8 cellular contexts compared by ENCODE assay signal in the genomic region with DNA sequence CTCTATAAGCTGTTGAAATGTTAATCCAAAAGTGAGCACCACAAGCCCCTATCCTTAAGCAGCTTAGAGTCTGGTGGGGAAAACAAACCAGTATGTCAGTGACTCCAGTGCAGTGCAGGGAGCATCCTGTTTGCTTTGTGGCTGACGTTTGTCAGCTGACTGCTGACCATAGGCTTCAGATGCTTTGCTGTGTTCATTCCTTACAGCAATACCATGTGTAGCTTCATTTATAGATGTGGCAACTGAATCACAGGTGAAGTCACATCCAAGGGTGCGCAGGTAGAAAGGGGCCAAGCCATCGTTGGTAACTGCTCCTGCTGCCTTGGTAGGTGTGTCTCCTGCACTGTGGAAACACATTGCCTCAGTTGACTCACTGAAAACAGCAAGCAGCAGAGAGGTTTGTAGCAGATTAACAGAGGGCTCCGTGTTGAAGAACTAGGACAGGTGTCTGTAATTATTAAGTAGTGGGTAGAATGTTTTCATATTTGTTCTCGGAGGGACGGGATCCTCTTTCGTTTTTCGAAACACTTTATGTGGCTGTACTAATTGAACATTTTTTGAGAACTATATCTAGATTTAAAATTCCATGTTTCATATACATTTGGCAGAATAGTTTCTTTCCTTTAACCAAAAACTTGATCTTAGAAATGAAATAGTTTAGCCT. TPM values are rescaled to one million over a fixed set of nuclear protein-coding genes. Genes with fewer than 3 reads are reported as not detected.
DNase-seq lines count a peak whose midpoint lies in the region; ATAC-seq and TF ChIP-seq lines count a peak whose summit lies in the region.

No MANE protein-coding gene starts in this region.

- H3K4me3 ChIP-seq in DND-41 (ENCODE audit: low read depth in 1 of 2, low read length in 2 of 2) (peak overlapping the region; percentile 46 to 85), astrocyte of the spinal cord (ENCODE audit: low read depth, low read length) (peak overlapping the region; percentile 70), left lung (peak overlapping the region; percentile 82 to 95), tibial nerve (peak overlapping the region; percentile 72 to 93 (median 84))

- H4K20me1 ChIP-seq in DND-41 (ENCODE audit: insufficient read depth, low read length), result peaks cover 66% of the 10 kb centered on the region

- intact Hi-C loops in left lung (cut with DNase I), result no loop called here

- H3K27ac ChIP-seq in DND-41 (ENCODE audit: low read length) (peak overlapping the region; percentile 94), left lung (peak overlapping the region; percentile 92 to 95), tibial nerve (peak overlapping the region; percentile 96 to 98 (median 98))

- no peak for TF ChIP-seq EP300 in tibial nerve (IDR thresholded peaks at IDR 0.05)

- no peak for DNase-seq in DND-41
- DNase-seq in LHCN-M2 (ENCODE audit: low read depth), result peak; percentile 39
- DNase-seq in astrocyte of the spinal cord (ENCODE audit: low read depth, low spot score), result no peak
- DNase-seq in left lung, result no peak
- no peak for DNase-seq in tibial nerve (ENCODE audit: low spot score in 2 of 2)
- DNase-seq in occipital lobe (lab: John Stamatoyannopoulos, UW), result no peak

- WGBS in tibial nerve, 2 donors, result 37 to 53% methylated on average over 8 of the region's 8 CpGs

- in situ Hi-C loops in astrocyte of the spinal cord (cut with HindIII; ENCODE audit: low sequenced_read_pairs), result no loop called here

- no peaks in the 10 kb centered on the region for H3K9me3 ChIP-seq in DND-41 (ENCODE audit: insufficient read depth, low read length, severe bottlenecking)
- H3K9me3 ChIP-seq in left lung, result no peaks in the 10 kb centered on the region
- no peaks in the 10 kb centered on the region for H3K9me3 ChIP-seq in tibial nerve

- no peak overlapping the region for H2AFZ ChIP-seq in DND-41 (ENCODE audit: low read depth, low read length)

- H3K9ac ChIP-seq in DND-41 (ENCODE audit: low read depth, low read length), result peak overlapping the region; percentile 72

- peaks cover 71% of the 10 kb centered on the region for H3K79me2 ChIP-seq in DND-41 (ENCODE audit: insufficient read depth, low read length)

- TF ChIP-seq POLR2A in tibial nerve (IDR thresholded peaks at IDR 0.05), result no peak

- TF ChIP-seq CTCF in DND-41 (IDR thresholded peaks at IDR 0.05; ENCODE audit: borderline replicate concordance, extremely low read depth, low read length, poor library complexity, severe bottlenecking) (no peak), astrocyte of the spinal cord (IDR thresholded peaks at IDR 0.05; ENCODE audit: low read depth, low read length) (no peak), left lung (IDR thresholded peaks at IDR 0.05) (no peak), tibial nerve (IDR thresholded peaks at IDR 0.05) (no peak)

- ATAC-seq in DND-41 (ENCODE audit: insufficient read depth, low read depth), result no peak
- ATAC-seq in left lung, result no peak
- no peak for ATAC-seq in HG02852 (IDR thresholded peaks at IDR 0.05; ENCODE audit: unreplicated experiment)
- no peak for ATAC-seq in activated CD4-positive, CD25-positive, alpha-beta regulatory T cell treated with anti-CD3 and anti-CD28 coated beads, Interleukin-2, amount 50 U/mL, for 24 hours

- H3K4me2 ChIP-seq in DND-41 (ENCODE audit: insufficient read depth, low read length), result peak overlapping the region; percentile 95

- peaks cover 63% of the 10 kb centered on the region for H3K36me3 ChIP-seq in DND-41 (ENCODE audit: insufficient read depth, low read length)
- H3K36me3 ChIP-seq in left lung, result peaks cover 0 to 42% of the 10 kb centered on the region in 2 donors
- peaks cover 0 to 22% (median 0%) of the 10 kb centered on the region in 3 donors for H3K36me3 ChIP-seq in tibial nerve

- H3K27me3 ChIP-seq in DND-41 (ENCODE audit: insufficient read depth, low read length, poor library complexity), result no peaks in the 10 kb centered on the region
- H3K27me3 ChIP-seq in left lung, result no peaks in the 10 kb centered on the region
- no peaks in the 10 kb centered on the region for H3K27me3 ChIP-seq in tibial nerve

- peaks cover 64% of the 10 kb centered on the region for H3K4me1 ChIP-seq in DND-41 (ENCODE audit: insufficient read depth, low read length)
- H3K4me1 ChIP-seq in left lung, result peaks cover 0 to 54% of the 10 kb centered on the region in 2 donors
- peaks cover 0 to 37% (median 25%) of the 10 kb centered on the region in 4 donors for H3K4me1 ChIP-seq in tibial nerve

RNA-seq across cellular contexts. Expression of a gene that starts 2.0 kb away (rescaled TPM):
- total RNA-seq in LHCN-M2 (2014; rRNA removed) (84.6 and 105 TPM in 2 replicates), left lung (100 to 1,000 TPM in 1 of 2 donors, 10 to 100 TPM in 1; 64.9 to 170 TPM), tibial nerve (10 to 100 TPM; 66.9 to 91.7 (median 80.5) TPM), occipital lobe (109 TPM)
- 63.1 TPM for polyA plus RNA-seq in LHCN-M2 (2012)
